11 cellular contexts compared by ENCODE assay signal in the genomic region with DNA sequence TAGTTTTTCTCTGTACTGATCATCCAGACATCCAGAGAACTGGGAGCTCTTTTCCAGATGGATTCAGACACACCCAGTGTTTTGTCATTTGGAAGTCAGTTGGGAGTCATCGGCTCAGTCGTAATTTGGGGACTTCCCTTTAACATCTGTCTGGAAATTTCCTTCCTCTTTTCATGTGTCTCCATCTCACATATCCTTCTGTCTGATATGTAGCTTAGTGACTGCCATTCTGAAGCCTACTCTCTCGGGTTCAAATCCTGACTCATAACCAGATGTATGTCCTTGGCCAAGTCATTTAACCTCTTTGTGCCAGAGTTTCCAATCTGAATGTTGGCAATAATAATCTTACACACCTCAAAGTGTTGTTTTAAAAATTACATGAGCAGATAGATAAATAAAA. TPM values are rescaled to one million over a fixed set of nuclear protein-coding genes. Genes with fewer than 3 reads are reported as not detected.
DNase-seq lines count a peak whose midpoint lies in the region; ATAC-seq and TF ChIP-seq lines count a peak whose summit lies in the region.
"Had no signal": no experiment of that assay in that cellular context is flagged by ENCODE, and none has a peak within 500 bp of the region (broad histone marks: within the 10 kb centered on the region; RNA-seq: fewer than 3 reads in every experiment).

No MANE protein-coding gene starts in this region.

- H3K9me3 ChIP-seq in SU-DHL-6 (ENCODE audit: insufficient read depth, low read length): no peaks in the 10 kb centered on the region
- no peaks in the 10 kb centered on the region for H3K9me3 ChIP-seq in suprapubic skin
- H3K9me3 ChIP-seq: ovary had no signal

- H4K20me1 ChIP-seq in SU-DHL-6 (ENCODE audit: low read depth, low read length): no peaks in the 10 kb centered on the region; the same call in 1 of the 2 replicates

- 4% methylated on average over 3 of the region's 3 CpGs for WGBS in suprapubic skin

- H3K4me1 ChIP-seq in suprapubic skin: peaks cover 56% of the 10 kb centered on the region

- H3K27ac ChIP-seq in SU-DHL-6 (ENCODE audit: low read depth, low read length) (no peak overlapping the region), suprapubic skin (peak overlapping the region; percentile 100)
- H3K27ac ChIP-seq: ovary had no signal

- peaks cover 59% of the 10 kb centered on the region for H3K79me2 ChIP-seq in SU-DHL-6 (ENCODE audit: insufficient read depth, low read length)

- H3K4me3 ChIP-seq in SU-DHL-6 (ENCODE audit: insufficient read depth, low read length, poor library complexity, severe bottlenecking) (no peak overlapping the region), fibroblast of the aortic adventitia (ENCODE audit: low read depth, low read length) (no peak overlapping the region), suprapubic skin (no peak overlapping the region)
- H3K4me3 ChIP-seq: ovary had no signal

- no peaks in the 10 kb centered on the region for H3K27me3 Mint-ChIP-seq in activated T-cell treated with anti-CD3 and anti-CD28 coated beads, Interleukin-2, amount 50 U/mL, for 4 hours (ENCODE audit: low read depth)

- H3F3A ChIP-seq in SU-DHL-6 (ENCODE audit: insufficient read depth): 0 out of 2 replicates have a peak, but pooled peaks cover 6% of the 10 kb centered on the region

- no peak for TF ChIP-seq POLR2A in suprapubic skin (IDR thresholded peaks at IDR 0.05)

- H3K9ac ChIP-seq in SU-DHL-6 (ENCODE audit: low read length): no peak overlapping the region

- H3K4me2 ChIP-seq in SU-DHL-6 (ENCODE audit: low read depth, low read length, poor library complexity, severe bottlenecking): peak overlapping the region; percentile 86

- H3K36me3 Mint-ChIP-seq in activated T-cell treated with anti-CD3 and anti-CD28 coated beads, Interleukin-2, amount 50 U/mL, for 4 hours (ENCODE audit: insufficient read depth): peaks cover 14% of the 10 kb centered on the region

- H3K4me3 Mint-ChIP-seq in activated T-cell treated with anti-CD3 and anti-CD28 coated beads, Interleukin-2, amount 50 U/mL, for 4 hours: peak overlapping the region; percentile 17

- peaks cover 44% of the 10 kb centered on the region for H3K4me1 Mint-ChIP-seq in activated T-cell treated with anti-CD3 and anti-CD28 coated beads, Interleukin-2, amount 50 U/mL, for 4 hours (ENCODE audit: low read depth)

- H3K9me2 ChIP-seq in SU-DHL-6 (replicated peaks; ENCODE audit: insufficient read depth, low read length): no peaks in the 10 kb centered on the region

- H2AFZ ChIP-seq in SU-DHL-6 (ENCODE audit: low read depth, low read length, severe bottlenecking): no peak overlapping the region

- DNase-seq in activated T-cell treated with anti-CD3 and anti-CD28 coated beads, Interleukin-2, amount 50 U/mL, for 4 hours: no peak
- DNase-seq in activated T-cell treated with anti-CD3 and anti-CD28 coated beads, Interleukin-2, amount 50 U/mL, for 1 hour: no peak
- DNase-seq in fibroblast of the aortic adventitia (ENCODE audit: low read depth) (peak; percentile 15), suprapubic skin (ENCODE audit: low spot score in 2 of 2) (no peak), NCI-H1694 (lab: John Stamatoyannopoulos, UW) (no peak), SW480 (ENCODE audit: low spot score) (no peak)
- DNase-seq: effector CD8-positive, alpha-beta T cell; ovary; substantia nigra had no signal

- no peaks in the 10 kb centered on the region for H3K9me3 Mint-ChIP-seq in activated T-cell treated with anti-CD3 and anti-CD28 coated beads, Interleukin-2, amount 50 U/mL, for 4 hours

- H3K27me3 ChIP-seq in SU-DHL-6 (ENCODE audit: low read length) (no peaks in the 10 kb centered on the region), suprapubic skin (no peaks in the 10 kb centered on the region)
- H3K27me3 ChIP-seq: ovary had no signal

- no peaks in the 10 kb centered on the region for H3K36me3 ChIP-seq in SU-DHL-6 (ENCODE audit: low read length)
- peaks cover 15% of the 10 kb centered on the region for H3K36me3 ChIP-seq in suprapubic skin
- H3K36me3 ChIP-seq: ovary had no signal

- no peak for ATAC-seq in activated T-cell treated with anti-CD3 and anti-CD28 coated beads, Interleukin-2, amount 50 U/mL, for 4 hours
- no peak for ATAC-seq in GM19467 (IDR thresholded peaks at IDR 0.05; ENCODE audit: unreplicated experiment)

- no peak for TF ChIP-seq EP300 in suprapubic skin (IDR thresholded peaks at IDR 0.05)

- TF ChIP-seq CTCF in SU-DHL-6 (IDR thresholded peaks at IDR 0.05; ENCODE audit: insufficient read depth, low read length, poor library complexity, severe bottlenecking) (no peak), fibroblast of the aortic adventitia (IDR thresholded peaks at IDR 0.05; ENCODE audit: insufficient read depth, low read length) (no peak), suprapubic skin (IDR thresholded peaks at IDR 0.05) (no peak)

RNA-seq across cellular contexts. Expression of a gene that starts 3.0 kb away (rescaled TPM):
- 10 to 100 TPM; 17.1 to 22.7 (median 19.6) TPM for total RNA-seq in activated T-cell treated with anti-CD3 and anti-CD28 coated beads, Interleukin-2, amount 50 U/mL, for 4 hours
- 19.5 and 38.1 TPM in 2 replicates for total RNA-seq in fibroblast of the aortic adventitia (ENCODE audit: low replicate concordance)
- 10 to 100 TPM; 47.2 to 61.2 (median 47.7) TPM for total RNA-seq in suprapubic skin
